In the genomic region with DNA sequence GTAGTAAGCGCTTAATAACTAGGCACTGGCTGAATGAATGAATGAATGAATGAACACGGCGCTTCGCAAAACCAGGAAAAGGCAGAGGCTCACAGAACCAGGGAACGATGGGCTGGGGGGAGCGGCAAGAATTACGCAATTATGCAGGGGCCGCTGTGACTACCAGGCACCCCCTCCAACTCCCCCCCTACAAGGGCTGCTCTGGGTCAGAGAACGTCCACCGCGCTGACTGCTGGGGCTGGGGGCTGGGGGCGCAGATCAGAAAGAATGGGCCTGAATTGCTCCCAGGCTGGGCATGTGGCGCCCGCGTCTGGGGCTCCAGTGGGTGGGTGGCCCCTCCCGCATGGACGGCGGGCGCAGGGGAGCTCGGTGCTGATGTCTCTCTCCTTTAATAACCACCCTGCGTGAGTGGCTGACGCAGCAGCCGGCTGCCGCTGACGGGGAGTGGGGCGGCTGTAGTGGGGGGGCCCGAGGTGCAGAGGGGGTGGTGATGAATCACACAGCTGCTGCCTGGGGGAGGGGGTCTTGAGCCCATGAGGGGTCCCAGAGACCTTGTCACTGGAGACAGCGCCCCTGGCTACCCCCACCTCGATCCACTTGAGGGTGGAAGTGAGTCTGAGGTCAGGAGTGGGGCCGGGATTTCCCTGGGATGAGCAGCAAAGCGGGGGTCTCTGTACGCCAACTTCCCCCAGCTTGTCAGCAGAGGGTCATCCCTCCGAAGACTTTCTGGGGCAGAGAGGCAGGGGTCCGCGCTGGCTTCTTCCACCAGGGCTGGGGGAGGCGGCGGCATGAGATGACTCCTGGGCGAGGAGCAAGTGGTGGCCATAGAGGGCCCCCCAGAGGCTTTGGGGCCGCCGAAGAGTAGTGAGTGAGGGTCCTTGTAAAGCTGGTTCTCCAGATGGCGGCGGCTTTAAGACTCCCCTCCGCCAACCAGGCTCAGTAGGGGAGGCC, we compare ENCODE assay signal across 9 cellular contexts. TPM values are rescaled to one million over a fixed set of nuclear protein-coding genes. Genes with fewer than 3 reads are reported as not detected.
DNase-seq lines count a peak whose midpoint lies in the region; ATAC-seq and TF ChIP-seq lines count a peak whose summit lies in the region.
"Had no signal": no experiment of that assay in that cellular context is flagged by ENCODE, and none has a peak within 500 bp of the region (broad histone marks: within the 10 kb centered on the region; RNA-seq: fewer than 3 reads in every experiment).

No MANE protein-coding gene starts in this region.

- POLR2A ChIA-PET in Panc1 (lab: Charles Lee), result interaction anchor here (0.6 kb wide), 1 partner anchor 190 kb away, joined by 5 read pairs; no protein-coding TSS in a partner anchor

- peaks cover 44% of the 10 kb centered on the region for H3K4me1 Mint-ChIP-seq in Calu3 (ENCODE audit: low read depth, unreplicated experiment)

- BruUV-seq in Calu3 (replicated peaks; lab: Mats Ljungman, UMichigan) (no TSS peak), Panc1 (replicated peaks; lab: Mats Ljungman, UMichigan) (no TSS peak)

- H3K27ac Mint-ChIP-seq in Calu3 (ENCODE audit: unreplicated experiment), result peak overlapping the region; percentile 88

- H3K4me3 ChIP-seq in Panc1 (ENCODE audit: low read depth in 2 of 2, low read length in 2 of 2) (peak overlapping the region; percentile 45 to 57), endocrine pancreas (ENCODE audit: control insufficient read depth, insufficient read depth, low read length) (no peak overlapping the region), trophoblast cell (ENCODE audit: low read depth, low read length) (no peak overlapping the region)

- in situ Hi-C loops in Panc1 (cut with HindIII; ENCODE audit: low pct_unique_long_range_greater_than_20kb, low sequenced_read_pairs), result no loop called here

- H3K4me1 ChIP-seq in Panc1 (ENCODE audit: control insufficient read depth, insufficient read depth, low read length) (peaks cover 42% of the 10 kb centered on the region), endocrine pancreas (ENCODE audit: control insufficient read depth, insufficient read depth, low read length) (no peaks in the 10 kb centered on the region), trophoblast cell (ENCODE audit: control insufficient read depth in 1 of 2, insufficient read depth in 2 of 2, low read length in 2 of 2) (peaks cover 35 to 41% of the 10 kb centered on the region in 2 experiments)

- no peak overlapping the region for H3K23ac ChIP-seq in trophoblast cell (ENCODE audit: low read length)

- H2AK5ac ChIP-seq in trophoblast cell (ENCODE audit: low read length), result no peak overlapping the region

- no peaks in the 10 kb centered on the region for H3K9me3 ChIP-seq in Panc1 (ENCODE audit: control insufficient read depth, insufficient read depth, low read depth, low read length)
- H3K9me3 ChIP-seq in endocrine pancreas (ENCODE audit: control insufficient read depth, low read length), result no peaks in the 10 kb centered on the region
- H3K9me3 ChIP-seq in trophoblast cell (ENCODE audit: insufficient read depth, low read depth, low read length), result no peaks in the 10 kb centered on the region

- no peak overlapping the region for H2AFZ ChIP-seq in trophoblast cell (ENCODE audit: insufficient read depth, low read length, poor library complexity)

- no peak overlapping the region for H2BK120ac ChIP-seq in trophoblast cell (ENCODE audit: insufficient read depth, low read length, poor library complexity)

- H3K27ac ChIP-seq in Panc1 (ENCODE audit: low read length), result peak overlapping the region; percentile 57
- H3K27ac ChIP-seq in trophoblast cell (ENCODE audit: low read depth, low read length), result no peak overlapping the region

- DNase-seq in Calu3 (no peak), Panc1 (ENCODE audit: low read depth, low spot score) (no peak), trophoblast cell (no peak), DMS153 treated with DMSO at 0.1 percent for 48 hours (lab: John Stamatoyannopoulos, UW; ENCODE audit: unreplicated experiment) (no peak), EL (no peak)
- DNase-seq in stimulated activated naive CD4-positive, alpha-beta T cell treated with Interleukin-2 at 50 U/mL for 16 hours (lab: John Stamatoyannopoulos, UW), result no peak

- H4K8ac ChIP-seq in trophoblast cell (ENCODE audit: low read depth, low read length), result no peak overlapping the region

- H4K12ac ChIP-seq in trophoblast cell (ENCODE audit: low read depth, low read length), result no peak overlapping the region

- H2BK5ac ChIP-seq in trophoblast cell (ENCODE audit: low read depth, low read length, poor library complexity), result no peak overlapping the region

- H4K91ac ChIP-seq in trophoblast cell (ENCODE audit: low read depth, low read length), result no peak overlapping the region

- ATAC-seq in Panc1, result no peak
- no peak for ATAC-seq in HG03460 (IDR thresholded peaks at IDR 0.05; ENCODE audit: unreplicated experiment)

- no peak for TF ChIP-seq CTCF in Calu3 (IDR thresholded peaks at IDR 0.05; ENCODE audit: unreplicated experiment)
- no peak for TF ChIP-seq CTCF in Panc1 (IDR thresholded peaks at IDR 0.05)

- H3K79me1 ChIP-seq in trophoblast cell (ENCODE audit: low read length), result peaks cover 27% of the 10 kb centered on the region

- H3K36me3 Mint-ChIP-seq in Calu3 (ENCODE audit: insufficient read depth, unreplicated experiment), result peaks cover 75% of the 10 kb centered on the region

- no peaks in the 10 kb centered on the region for H3K27me3 Mint-ChIP-seq in Calu3 (ENCODE audit: unreplicated experiment)

- intact Hi-C loops in Calu3 (cut with micrococcal nuclease; ENCODE audit: unreplicated experiment) (no loop called here), Panc1 (cut with micrococcal nuclease; ENCODE audit: unreplicated experiment) (no loop called here)

- H3K4ac ChIP-seq in trophoblast cell (ENCODE audit: low read depth, low read length), result no peak overlapping the region

- peak overlapping the region; percentile 84 for H3K4me2 ChIP-seq in trophoblast cell (ENCODE audit: low read length)

- H3K18ac ChIP-seq in trophoblast cell (ENCODE audit: low read length), result no peak overlapping the region

- H3K9ac ChIP-seq in endocrine pancreas (ENCODE audit: control insufficient read depth, insufficient read depth, low read length) (peak overlapping the region; percentile 82), trophoblast cell (ENCODE audit: low read length) (no peak overlapping the region)

- peaks cover 13% of the 10 kb centered on the region for H3K79me2 ChIP-seq in trophoblast cell (ENCODE audit: control insufficient read depth, insufficient read depth, low read length, poor library complexity)

- CTCF ChIA-PET in Calu3 (lab: Charles Lee) (no interaction called here), Panc1 (lab: Charles Lee) (interaction anchor here (0.7 to 2.1 kb wide), 2 partner anchors 11 to 23 kb away, joined by 6 read pairs; no protein-coding TSS in a partner anchor)

- no peaks in the 10 kb centered on the region for H3K27me3 ChIP-seq in Panc1 (ENCODE audit: control insufficient read depth, insufficient read depth, low read length)
- H3K27me3 ChIP-seq in endocrine pancreas (ENCODE audit: control insufficient read depth, insufficient read depth, low read length), result no peaks in the 10 kb centered on the region
- H3K27me3 ChIP-seq in trophoblast cell (ENCODE audit: insufficient read depth, low read length), result no peaks in the 10 kb centered on the region

- no peaks in the 10 kb centered on the region for H3K9me3 Mint-ChIP-seq in Calu3 (ENCODE audit: low read depth, unreplicated experiment)

- H3K36me3 ChIP-seq in Panc1 (ENCODE audit: control insufficient read depth, insufficient read depth, low read length) (no peaks in the 10 kb centered on the region; the same call in 1 of the 2 replicates), endocrine pancreas (ENCODE audit: control insufficient read depth, insufficient read depth, low read length) (no peaks in the 10 kb centered on the region), trophoblast cell (ENCODE audit: control insufficient read depth in 1 of 2, insufficient read depth in 2 of 2, low read length in 2 of 2) (peaks cover 19% of the 10 kb centered on the region in 2 experiments)

- H3K14ac ChIP-seq in trophoblast cell (ENCODE audit: low read length), result no peak overlapping the region

- no CpG with 5 or more reads among the region's 43 CpGs for WGBS in trophoblast cell (ENCODE audit: extremely low coverage, insufficient coverage, insufficient read length)

- peak overlapping the region; percentile 92 for H3K4me3 Mint-ChIP-seq in Calu3 (ENCODE audit: low read depth, unreplicated experiment)

- no peak overlapping the region for H2BK12ac ChIP-seq in trophoblast cell (ENCODE audit: low read length)

RNA-seq across cellular contexts. Expression of a gene that starts 1.4 kb away (rescaled TPM):
- total RNA-seq in Calu3 (2022) (102 and 112 TPM in 2 replicates), Panc1 (2021; ENCODE audit: unreplicated experiment) (66.6 TPM)
- polyA plus RNA-seq in Panc1 (2012; ENCODE audit: insufficient read length), result 101 TPM
- polyA plus RNA-seq in trophoblast cell (2013), result 116 and 120 TPM in 2 replicates

RNA-seq across cellular contexts. Expression of a gene that starts 7.6 kb away (rescaled TPM):
- 32.9 and 34.4 TPM in 2 replicates for total RNA-seq in Calu3 (2022)
- 133 TPM for total RNA-seq in Panc1 (2021; ENCODE audit: unreplicated experiment)
- 204 TPM for polyA plus RNA-seq in Panc1 (2012; ENCODE audit: insufficient read length)
- 58.5 and 63.2 TPM in 2 replicates for polyA plus RNA-seq in trophoblast cell (2013)

RNA-seq across cellular contexts. Expression of a gene that starts 18.0 kb away (rescaled TPM):
- 0.90 and 0.95 TPM in 2 replicates for total RNA-seq in Calu3 (2022)
- total RNA-seq in Panc1 (2021; ENCODE audit: unreplicated experiment), result 7.8 TPM
- polyA plus RNA-seq in Panc1 (2012; ENCODE audit: insufficient read length), result 5.9 TPM
- polyA plus RNA-seq in trophoblast cell (2013), result 7.2 and 7.3 TPM in 2 replicates
- total RNA-seq: LHCN-M2 had no signal

RNA-seq across cellular contexts. Expression of a gene that starts 19.3 kb away (rescaled TPM):
- total RNA-seq in Calu3 (2022) (61.8 and 72.4 TPM in 2 replicates), Panc1 (2021; ENCODE audit: unreplicated experiment) (118 TPM)
- 76.9 TPM for polyA plus RNA-seq in Panc1 (2012; ENCODE audit: insufficient read length)
- 159 and 165 TPM in 2 replicates for polyA plus RNA-seq in trophoblast cell (2013)

RNA-seq across cellular contexts. Expression of a gene that starts 26.2 kb away (rescaled TPM):
- total RNA-seq in Calu3 (2022), result 86.6 and 91.8 TPM in 2 replicates
- 218 TPM for total RNA-seq in Panc1 (2021; ENCODE audit: unreplicated experiment)
- 365 TPM for polyA plus RNA-seq in Panc1 (2012; ENCODE audit: insufficient read length)
- polyA plus RNA-seq in trophoblast cell (2013), result 106 and 107 TPM in 2 replicates

Comparison
In these comparisons a context has a peak if more than half of its experiments do, and no peak if none do; other contexts are left out.
1. H3K4me3 ChIP-seq: peak in Panc1 (2 of 2); none in endocrine pancreas (single experiment) and trophoblast cell (single experiment).